In the genomic region with DNA sequence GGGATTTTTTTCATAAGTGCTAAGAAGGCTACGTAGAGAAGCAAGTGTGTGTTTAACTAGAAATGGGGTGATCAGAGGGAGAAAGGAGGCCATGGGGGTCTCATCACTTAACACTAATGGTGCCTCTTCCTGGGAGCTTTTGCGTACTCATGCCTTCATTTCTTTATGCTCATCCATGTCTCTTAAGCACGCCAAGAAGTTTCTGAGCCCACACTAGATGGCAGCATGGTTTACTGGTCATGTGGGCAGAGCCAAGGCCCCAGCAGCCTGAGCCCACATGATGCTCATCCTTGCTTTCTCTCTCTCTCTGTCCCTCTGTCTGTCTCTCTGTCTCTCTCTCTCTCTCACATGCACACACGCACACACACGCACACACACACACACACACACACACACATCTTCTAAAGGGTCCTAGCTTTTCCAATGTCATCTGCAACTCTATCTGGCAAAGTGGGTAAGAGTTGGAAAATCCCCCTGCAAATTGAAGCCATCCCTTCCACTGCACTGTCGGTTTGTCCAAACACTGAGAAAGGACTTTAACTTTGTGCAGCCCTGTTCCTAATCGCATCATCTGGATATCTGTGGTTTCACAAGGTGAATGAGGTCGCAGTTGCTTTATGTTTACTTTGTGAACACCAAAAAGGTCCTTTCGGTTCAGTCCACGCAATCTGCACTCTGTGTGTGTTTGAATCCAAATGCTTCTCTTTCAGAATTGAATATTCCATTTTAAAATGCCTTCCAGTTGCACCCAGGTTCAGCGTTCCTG, we compare ENCODE assay signal across 8 cellular contexts.
DNase-seq lines count a peak whose midpoint lies in the region; ATAC-seq and TF ChIP-seq lines count a peak whose summit lies in the region.

No MANE protein-coding gene starts in this region.

- H3K36me3 ChIP-seq in vagina, result no peaks in the 10 kb centered on the region

- DNase-seq in AML-193 (lab: John Stamatoyannopoulos, UW) (peak; percentile 2 to 4), M059J (ENCODE audit: low read depth) (peak; percentile 84), anterior cingulate cortex (lab: John Stamatoyannopoulos, UW) (peak in 39 of 58 donors; percentile 3 to 55 (median 27)), iris pigment epithelial cell (ENCODE audit: low read depth) (peak; percentile 86), vagina (ENCODE audit: extremely low spot score in 2 of 2) (peak in 1 of 2 donors; percentile 67)
- DNase-seq in activated CD4-positive, alpha-beta T cell treated with anti-CD3 and anti-CD28 coated beads for 4 hours, result no peak
- no peak for DNase-seq in T-helper 2 cell treated with Interferon-gamma antibody and Interleukin-4, amounts not matched to agents 5 μg/mL and 100 μg/mL, for 36 hours (ENCODE audit: low spot score)

- peak; percentile 61 for ATAC-seq in GM19025 (IDR thresholded peaks at IDR 0.05; ENCODE audit: low read depth, unreplicated experiment)

- TF ChIP-seq POLR2A in vagina (IDR thresholded peaks at IDR 0.05), result no peak

- intact Hi-C loops in vagina (cut with DNase I), result no loop called here

- H3K9me3 ChIP-seq in vagina, result no peaks in the 10 kb centered on the region

- peak in 1 of 3 experiments; percentile 27 for TF ChIP-seq CTCF in vagina (IDR thresholded peaks at IDR 0.05)

- no peaks in the 10 kb centered on the region for H3K4me1 ChIP-seq in vagina

- no peaks in the 10 kb centered on the region for H3K4me1 Mint-ChIP-seq in T-helper 2 cell treated with Interferon-gamma antibody and Interleukin-4, amounts not matched to agents 5 μg/mL and 100 μg/mL, for 36 hours (ENCODE audit: low read depth)

- no peak overlapping the region for H3K27ac Mint-ChIP-seq in T-helper 2 cell treated with Interferon-gamma antibody and Interleukin-4, amounts not matched to agents 5 μg/mL and 100 μg/mL, for 36 hours

- H3K27me3 Mint-ChIP-seq in T-helper 2 cell treated with Interferon-gamma antibody and Interleukin-4, amounts not matched to agents 5 μg/mL and 100 μg/mL, for 36 hours (ENCODE audit: low read depth), result no peaks in the 10 kb centered on the region

- no peaks in the 10 kb centered on the region for H3K36me3 Mint-ChIP-seq in T-helper 2 cell treated with Interferon-gamma antibody and Interleukin-4, amounts not matched to agents 5 μg/mL and 100 μg/mL, for 36 hours (ENCODE audit: low read depth)

- H3K27me3 ChIP-seq in vagina, result no peaks in the 10 kb centered on the region

- H3K4me3 ChIP-seq in vagina, result no peak overlapping the region

- H3K27ac ChIP-seq in vagina, result peak overlapping the region; percentile 2

- no peaks in the 10 kb centered on the region for H3K9me3 Mint-ChIP-seq in T-helper 2 cell treated with Interferon-gamma antibody and Interleukin-4, amounts not matched to agents 5 μg/mL and 100 μg/mL, for 36 hours

- H3K4me3 Mint-ChIP-seq in T-helper 2 cell treated with Interferon-gamma antibody and Interleukin-4, amounts not matched to agents 5 μg/mL and 100 μg/mL, for 36 hours, result no peak overlapping the region

Comparison
In these comparisons a context has a peak if more than half of its experiments do, and no peak if none do; other contexts are left out.
1. DNase-seq: peak in AML-193 (2 of 2), M059J (single experiment), anterior cingulate cortex (39 of 58) and iris pigment epithelial cell (single experiment); none in activated CD4-positive, alpha-beta T cell treated with anti-CD3 and anti-CD28 coated beads for 4 hours (0 of 2) and T-helper 2 cell treated with Interferon-gamma antibody and Interleukin-4, amounts not matched to agents 5 μg/mL and 100 μg/mL, for 36 hours (single experiment).